ENCODE assay signal across 24 cellular contexts in the genomic region with DNA sequence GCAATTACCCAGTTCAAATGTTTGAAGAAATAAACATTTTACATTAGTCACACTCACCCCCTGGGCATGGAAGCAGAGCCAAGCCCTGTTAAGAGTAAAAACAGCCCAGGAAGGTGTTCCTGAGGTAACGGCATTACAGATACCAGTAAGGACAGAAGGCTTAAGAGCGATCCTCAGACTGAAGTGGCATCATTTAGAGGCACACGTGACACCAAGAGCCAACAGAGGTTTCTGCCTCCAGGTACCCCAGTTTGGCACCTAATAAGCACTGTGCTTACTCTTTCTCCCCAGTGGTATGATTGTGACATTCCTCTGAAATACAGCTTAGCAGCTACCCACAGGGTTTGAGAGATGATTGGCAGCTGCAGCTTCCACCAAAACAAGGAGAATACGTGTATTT. TPM values are rescaled to one million over a fixed set of nuclear protein-coding genes. Genes with fewer than 3 reads are reported as not detected.
DNase-seq lines count a peak whose midpoint lies in the region; ATAC-seq, FAIRE-seq and TF ChIP-seq lines count a peak whose summit lies in the region.
"Had no signal": no experiment of that assay in that cellular context is flagged by ENCODE, and none has a peak within 500 bp of the region (broad histone marks: within the 10 kb centered on the region; RNA-seq: fewer than 3 reads in every experiment).

No MANE protein-coding gene starts in this region.

- H3K79me2 ChIP-seq in HepG2 (ENCODE audit: insufficient read depth, low read length): peaks cover 19% of the 10 kb centered on the region

- POLR2A ChIA-PET in HEK293 (lab: Yijun Ruan, JAX) (no interaction called here), Panc1 (lab: Charles Lee) (no interaction called here), HepG2 (lab: Yijun Ruan, JAX) (no interaction called here)

- H3K4me1 ChIP-seq in HEK293 (ENCODE audit: control insufficient read depth, insufficient read depth, low read length): no peaks in the 10 kb centered on the region
- peaks cover 10% of the 10 kb centered on the region for H3K4me1 ChIP-seq in Panc1 (ENCODE audit: control insufficient read depth, insufficient read depth, low read length)
- H3K4me1 ChIP-seq in HepG2 (ENCODE audit: insufficient read depth, low read length): peaks cover 19% of the 10 kb centered on the region
- H3K4me1 ChIP-seq in transverse colon: peaks cover 0 to 3% (median 0%) of the 10 kb centered on the region in 4 donors
- H3K4me1 ChIP-seq: uterus had no signal

- no peak for TF ChIP-seq EP300 in HepG2 (IDR thresholded peaks at IDR 0.05; ENCODE audit: low read depth in 2 of 2, low read length in 2 of 2)
- no peak for TF ChIP-seq EP300 in HepG2 (CRISPR knock-in tag; IDR thresholded peaks at IDR 0.05; ENCODE audit: borderline replicate concordance)
- no peak for TF ChIP-seq EP300 in transverse colon (IDR thresholded peaks at IDR 0.05; ENCODE audit: low read depth)

- no TSS peak for BruUV-seq in Panc1 (replicated peaks; lab: Mats Ljungman, UMichigan)
- BruUV-seq in HepG2 (replicated peaks; lab: Mats Ljungman, UMichigan): no TSS peak

- in situ Hi-C loops in Panc1 (cut with HindIII; ENCODE audit: low pct_unique_long_range_greater_than_20kb, low sequenced_read_pairs): no loop called here
- in situ Hi-C loops in HepG2 (cut with HindIII; ENCODE audit: extremely low pct_ligation_motif_present, low pct_unique_long_range_greater_than_20kb): no loop called here
- in situ Hi-C loops in transverse colon (cut with MboI; ENCODE audit: low pct_ligation_motif_present in 1 of 4, low pct_unique_long_range_greater_than_20kb in 1 of 4, low sequenced_read_pairs in 3 of 4): no loop called here

- DNase-seq in Panc1 (ENCODE audit: low read depth, low spot score): no peak
- no peak for DNase-seq in epithelial cell of prostate (ENCODE audit: low read depth, low spot score)
- DNase-seq in renal cortical epithelial cell (ENCODE audit: low read depth): peak; percentile 68
- no peak for DNase-seq in T-helper 9 cell
- DNase-seq in HepG2 (ENCODE audit: low spot score): no peak
- no peak for DNase-seq in transverse colon
- DNase-seq: activated B cell treated with CpG ODN at 0.5 μM for 24 hours; activated CD4-positive, alpha-beta memory T cell treated with anti-CD3 and anti-CD28 coated beads, Interleukin-2, amount 10 ng/mL, durations not matched to agents 7 days and 5 days; activated naive CD4-positive, alpha-beta T cell; activated T-cell treated with anti-CD3 and anti-CD28 coated beads for 4 hours; Kasumi-1; mucosa of descending colon; NCI-H1105; NCI-H2081 treated with DMSO at 0.1 percent for 48 hours; NCI-H524; nephron progenitor cell; sigmoid colon; uterus had no signal

- no peaks in the 10 kb centered on the region for H3K27me3 ChIP-seq in Panc1 (ENCODE audit: control insufficient read depth, insufficient read depth, low read length)
- no peaks in the 10 kb centered on the region for H3K27me3 ChIP-seq in HepG2 (ENCODE audit: control insufficient read depth in 1 of 2, insufficient read depth in 2 of 2, low read length in 2 of 2)
- H3K27me3 ChIP-seq in transverse colon: no peaks in the 10 kb centered on the region
- H3K27me3 ChIP-seq: sigmoid colon, uterus had no signal

- TF ChIP-seq RAD21 in HepG2 (CRISPR knock-in tag; IDR thresholded peaks at IDR 0.05): no peak

- H3K4me3 ChIP-seq in HEK293 (ENCODE audit: low read depth, low read length) (no peak overlapping the region), Panc1 (ENCODE audit: low read depth in 2 of 2, low read length in 2 of 2) (no peak overlapping the region), HepG2 (replicated peaks in 1 of 3; ENCODE audit: insufficient read depth in 1 of 3, low read depth in 2 of 3, low read length in 3 of 3) (no peak overlapping the region), transverse colon (no peak overlapping the region)
- H3K4me3 ChIP-seq: mucosa of descending colon, sigmoid colon, uterus had no signal

- H3K27ac ChIP-seq in HEK293 (ENCODE audit: extremely low read depth, low read depth, low read length) (no peak overlapping the region), Panc1 (ENCODE audit: low read length) (0 out of 2 replicates have a peak overlapping the region, but pooled peaks have one; percentile 31), epithelial cell of prostate (peak overlapping the region; percentile 60), HepG2 (ENCODE audit: extremely low read length, insufficient read depth, low read length) (no peak overlapping the region), transverse colon (no peak overlapping the region)
- H3K27ac ChIP-seq: C4-2B, sigmoid colon, uterus had no signal

- TF ChIP-seq CTCF in HEK293 (tag by site-specific recombination; IDR thresholded peaks at IDR 0.05) (no peak), Panc1 (IDR thresholded peaks at IDR 0.05) (no peak), HepG2 (CRISPR knock-in tag; IDR thresholded peaks at IDR 0.05) (no peak), transverse colon (IDR thresholded peaks at IDR 0.05) (no peak)

- CTCF ChIA-PET in HEK293 (lab: Yijun Ruan, JAX) (interaction anchor here (1.1 kb wide), 1 partner anchor 73 kb away, joined by 4 read pairs; no protein-coding TSS in a partner anchor), Panc1 (lab: Charles Lee) (no interaction called here), HepG2 (lab: Yijun Ruan, JAX; ENCODE audit: low intra/inter-chr PET ratio, low total read pairs) (no interaction called here)

- ATAC-seq in Panc1 (no peak), HepG2 (no peak), HG03097 (IDR thresholded peaks at IDR 0.05; ENCODE audit: low FRiP score, unreplicated experiment) (no peak)
- ATAC-seq: left lobe of liver, mucosa of descending colon had no signal

- 98% methylated on average over 4 of the region's 4 CpGs for WGBS in HepG2 (ENCODE audit: low lambda C conversion rate)
- 95 to 100% methylated on average over 2 to 4 of the region's 4 CpGs for WGBS in transverse colon (ENCODE audit: low coverage in 1 of 2), 2 donors

- no peaks in the 10 kb centered on the region for H4K20me1 ChIP-seq in HepG2 (ENCODE audit: insufficient read depth, low read length)

- intact Hi-C loops in Panc1 (cut with micrococcal nuclease; ENCODE audit: unreplicated experiment): no loop called here
- intact Hi-C loops in HepG2 (cut with micrococcal nuclease; ENCODE audit: unreplicated experiment): no loop called here
- intact Hi-C loops in transverse colon (cut with DNase I; ENCODE audit: low total_unique reads): no loop called here

- no peak overlapping the region for H3K9ac ChIP-seq in HepG2 (ENCODE audit: insufficient read depth, low read depth, low read length)

- H3K36me3 ChIP-seq in HEK293 (ENCODE audit: control insufficient read depth in 2 of 2, insufficient read depth in 1 of 2, low read length in 2 of 2) (peaks cover 13 to 69% of the 10 kb centered on the region in 2 experiments), Panc1 (ENCODE audit: control insufficient read depth, insufficient read depth, low read length) (peaks cover 40% of the 10 kb centered on the region), HepG2 (replicated peaks in 1 of 2; ENCODE audit: control insufficient read depth in 1 of 2, insufficient read depth in 2 of 2, low read length in 2 of 2) (peaks cover 22 to 71% of the 10 kb centered on the region in 2 experiments), transverse colon (peaks cover 0 to 45% (median 20%) of the 10 kb centered on the region in 4 donors)
- H3K36me3 ChIP-seq: uterus had no signal

- H2AFZ ChIP-seq in HepG2 (ENCODE audit: low read length): no peak overlapping the region

- TF ChIP-seq POLR2A in HepG2 (IDR thresholded peaks at IDR 0.05; ENCODE audit: insufficient read depth in 1 of 2, low read depth in 2 of 2, low read length in 2 of 2) (no peak), transverse colon (IDR thresholded peaks at IDR 0.05) (no peak)

- H3K9me3 ChIP-seq in HEK293 (ENCODE audit: control insufficient read depth, insufficient read depth, low read depth, low read length) (no peaks in the 10 kb centered on the region), Panc1 (ENCODE audit: control insufficient read depth, insufficient read depth, low read depth, low read length) (no peaks in the 10 kb centered on the region), HepG2 (ENCODE audit: low read length) (no peaks in the 10 kb centered on the region), transverse colon (no peaks in the 10 kb centered on the region)
- H3K9me3 ChIP-seq: mucosa of descending colon, sigmoid colon, uterus had no signal

- no peak overlapping the region for H3K4me2 ChIP-seq in HepG2 (ENCODE audit: low read depth, low read length)

- no peak for FAIRE-seq in HepG2 (lab: Jason Lieb, UNC)
- FAIRE-seq: G401.6, GM18507 had no signal

RNA-seq across cellular contexts. Expression of a gene that starts 17.2 kb away (rescaled TPM):
- 83.3 TPM for total RNA-seq in Panc1 (2021; ENCODE audit: unreplicated experiment)
- polyA plus RNA-seq in Panc1 (2012; ENCODE audit: insufficient read length): 81.5 TPM
- total RNA-seq in renal cortical epithelial cell: 67.9 and 95.0 TPM in 2 replicates
- 76.4 and 95.9 TPM in 2 replicates for total RNA-seq in HepG2 (2016; rRNA removed; fragmentation: Illumina TruSeq; extraction: Trizol)
- 27.5 and 31.1 TPM in 2 replicates for total RNA-seq in HepG2 (2016; cell fraction: cytosol; rRNA removed; fragmentation: Illumina TruSeq; extraction: Trizol; ENCODE audit: low read depth)
- 79.3 and 88.8 TPM in 2 replicates for total RNA-seq in HepG2 (2016; cell fraction: insoluble cytoplasmic fraction; rRNA removed; fragmentation: Illumina TruSeq; extraction: Trizol)
- 38.8 and 43.6 TPM in 2 replicates for total RNA-seq in HepG2 (2016; cell fraction: membrane; rRNA removed; fragmentation: Illumina TruSeq; extraction: Trizol)
- 62.7 and 83.1 TPM in 2 replicates for total RNA-seq in HepG2 (2016; cell fraction: nucleus; rRNA removed; fragmentation: Illumina TruSeq; extraction: Trizol)
- 106 and 107 TPM in 2 replicates for polyA plus RNA-seq in HepG2 (2011; rRNA removed)
- 89.6 and 111 TPM in 2 replicates for polyA plus RNA-seq in HepG2 (2011; cell fraction: cytosol; rRNA removed)
- polyA plus RNA-seq in HepG2 (2011; cell fraction: nucleus; rRNA removed): 266 and 333 TPM in 2 replicates
- polyA plus RNA-seq in HepG2 (2012): 58.1 and 64.4 TPM in 2 replicates
- polyA plus RNA-seq in HepG2 (2016; cell fraction: cytosol; fragmentation: Illumina TruSeq; extraction: Trizol; ENCODE audit: low read depth): 12.2 and 14.0 TPM in 2 replicates
- polyA plus RNA-seq in HepG2 (2016; cell fraction: insoluble cytoplasmic fraction; fragmentation: Illumina TruSeq; extraction: Trizol; ENCODE audit: low read depth): 75.8 and 88.6 TPM in 2 replicates
- 26.7 and 29.6 TPM in 2 replicates for polyA plus RNA-seq in HepG2 (2016; cell fraction: membrane; fragmentation: Illumina TruSeq; extraction: Trizol; ENCODE audit: low read depth)
- polyA plus RNA-seq in HepG2 (2016; cell fraction: nucleus; fragmentation: Illumina TruSeq; extraction: Trizol; ENCODE audit: insufficient read depth, low read depth): 128 and 129 TPM in 2 replicates
- 188 and 392 TPM in 2 replicates for polyA minus RNA-seq in HepG2 (2011; rRNA and poly(A)+ RNA removed; ENCODE audit: low replicate concordance)
- polyA minus RNA-seq in HepG2 (2011; cell fraction: cytosol; rRNA and poly(A)+ RNA removed): 76.6 and 90.0 TPM in 2 replicates
- polyA minus RNA-seq in HepG2 (2011; cell fraction: nucleus; rRNA and poly(A)+ RNA removed): 109 and 123 TPM in 2 replicates
- 100 to 1,000 TPM in 3 of 4 donors, 10 to 100 TPM in 1; 62.8 to 116 (median 106) TPM for total RNA-seq in transverse colon

RNA-seq across cellular contexts. Expression of a gene that starts 17.7 kb away (rescaled TPM):
- total RNA-seq in Panc1 (2021; ENCODE audit: unreplicated experiment): 55.6 TPM
- 63.0 TPM for polyA plus RNA-seq in Panc1 (2012; ENCODE audit: insufficient read length)
- 21.5 and 27.9 TPM in 2 replicates for total RNA-seq in renal cortical epithelial cell
- 5.8 and 7.9 TPM in 2 replicates for total RNA-seq in HepG2 (2016; rRNA removed; fragmentation: Illumina TruSeq; extraction: Trizol)
- total RNA-seq in HepG2 (2016; cell fraction: cytosol; rRNA removed; fragmentation: Illumina TruSeq; extraction: Trizol; ENCODE audit: low read depth): 9.2 and 11.9 TPM in 2 replicates
- total RNA-seq in HepG2 (2016; cell fraction: insoluble cytoplasmic fraction; rRNA removed; fragmentation: Illumina TruSeq; extraction: Trizol): 6.4 and 7.1 TPM in 2 replicates
- total RNA-seq in HepG2 (2016; cell fraction: membrane; rRNA removed; fragmentation: Illumina TruSeq; extraction: Trizol): 14.8 and 18.5 TPM in 2 replicates
- total RNA-seq in HepG2 (2016; cell fraction: nucleus; rRNA removed; fragmentation: Illumina TruSeq; extraction: Trizol): 2.4 and 3.1 TPM in 2 replicates
- polyA plus RNA-seq in HepG2 (2011; rRNA removed): 10.0 and 11.4 TPM in 2 replicates
- 9.4 and 14.7 TPM in 2 replicates for polyA plus RNA-seq in HepG2 (2011; cell fraction: cytosol; rRNA removed)
- polyA plus RNA-seq in HepG2 (2011; cell fraction: nucleus; rRNA removed): 8.0 and 8.7 TPM in 2 replicates
- 3.0 and 5.7 TPM in 2 replicates for polyA plus RNA-seq in HepG2 (2012)
- 15.7 and 20.7 TPM in 2 replicates for polyA plus RNA-seq in HepG2 (2016; cell fraction: cytosol; fragmentation: Illumina TruSeq; extraction: Trizol; ENCODE audit: low read depth)
- polyA plus RNA-seq in HepG2 (2016; cell fraction: insoluble cytoplasmic fraction; fragmentation: Illumina TruSeq; extraction: Trizol; ENCODE audit: low read depth): 7.6 and 9.1 TPM in 2 replicates
- polyA plus RNA-seq in HepG2 (2016; cell fraction: membrane; fragmentation: Illumina TruSeq; extraction: Trizol; ENCODE audit: low read depth): 18.5 and 20.4 TPM in 2 replicates
- 7.0 and 8.0 TPM in 2 replicates for polyA plus RNA-seq in HepG2 (2016; cell fraction: nucleus; fragmentation: Illumina TruSeq; extraction: Trizol; ENCODE audit: insufficient read depth, low read depth)
- polyA minus RNA-seq in HepG2 (2011; rRNA and poly(A)+ RNA removed; ENCODE audit: low replicate concordance): 3.1 and 12.1 TPM in 2 replicates
- 5.4 and 6.2 TPM in 2 replicates for polyA minus RNA-seq in HepG2 (2011; cell fraction: cytosol; rRNA and poly(A)+ RNA removed)
- polyA minus RNA-seq in HepG2 (2011; cell fraction: nucleus; rRNA and poly(A)+ RNA removed): 1.4 and 1.5 TPM in 2 replicates
- total RNA-seq in transverse colon: 1 to 10 TPM in 3 of 4 donors, under 1 TPM in 1; 0.40 to 4.1 (median 3.2) TPM

RNA-seq across cellular contexts. Expression of a gene that starts 35.1 kb away (rescaled TPM):
- total RNA-seq in Panc1 (2021; ENCODE audit: unreplicated experiment): 64.5 TPM
- polyA plus RNA-seq in Panc1 (2012; ENCODE audit: insufficient read length): 58.1 TPM
- total RNA-seq in renal cortical epithelial cell: 30.2 and 39.2 TPM in 2 replicates
- total RNA-seq in HepG2 (2016; rRNA removed; fragmentation: Illumina TruSeq; extraction: Trizol): 30.2 and 41.8 TPM in 2 replicates
- total RNA-seq in HepG2 (2016; cell fraction: cytosol; rRNA removed; fragmentation: Illumina TruSeq; extraction: Trizol; ENCODE audit: low read depth): 84.0 and 92.7 TPM in 2 replicates
- total RNA-seq in HepG2 (2016; cell fraction: insoluble cytoplasmic fraction; rRNA removed; fragmentation: Illumina TruSeq; extraction: Trizol): 25.9 and 43.5 TPM in 2 replicates
- 104 and 115 TPM in 2 replicates for total RNA-seq in HepG2 (2016; cell fraction: membrane; rRNA removed; fragmentation: Illumina TruSeq; extraction: Trizol)
- 30.7 and 33.0 TPM in 2 replicates for total RNA-seq in HepG2 (2016; cell fraction: nucleus; rRNA removed; fragmentation: Illumina TruSeq; extraction: Trizol)
- 40.8 and 49.4 TPM in 2 replicates for polyA plus RNA-seq in HepG2 (2011; rRNA removed)
- polyA plus RNA-seq in HepG2 (2011; cell fraction: cytosol; rRNA removed): 50.8 and 52.5 TPM in 2 replicates
- polyA plus RNA-seq in HepG2 (2011; cell fraction: nucleus; rRNA removed): 59.0 and 60.8 TPM in 2 replicates
- 15.7 and 18.2 TPM in 2 replicates for polyA plus RNA-seq in HepG2 (2012)
- 102 and 121 TPM in 2 replicates for polyA plus RNA-seq in HepG2 (2016; cell fraction: cytosol; fragmentation: Illumina TruSeq; extraction: Trizol; ENCODE audit: low read depth)
- polyA plus RNA-seq in HepG2 (2016; cell fraction: insoluble cytoplasmic fraction; fragmentation: Illumina TruSeq; extraction: Trizol; ENCODE audit: low read depth): 34.1 and 41.4 TPM in 2 replicates
- polyA plus RNA-seq in HepG2 (2016; cell fraction: membrane; fragmentation: Illumina TruSeq; extraction: Trizol; ENCODE audit: low read depth): 122 and 132 TPM in 2 replicates
- polyA plus RNA-seq in HepG2 (2016; cell fraction: nucleus; fragmentation: Illumina TruSeq; extraction: Trizol; ENCODE audit: insufficient read depth, low read depth): 55.7 and 56.8 TPM in 2 replicates
- polyA minus RNA-seq in HepG2 (2011; rRNA and poly(A)+ RNA removed; ENCODE audit: low replicate concordance): 142 and 286 TPM in 2 replicates
- 20.4 TPM in 2 replicates for polyA minus RNA-seq in HepG2 (2011; cell fraction: cytosol; rRNA and poly(A)+ RNA removed)
- polyA minus RNA-seq in HepG2 (2011; cell fraction: nucleus; rRNA and poly(A)+ RNA removed): 33.9 and 35.7 TPM in 2 replicates
- total RNA-seq in transverse colon: 10 to 100 TPM; 10.8 to 36.2 (median 32.7) TPM

RNA-seq across cellular contexts. Expression of a gene that starts 35.3 kb away (rescaled TPM):
- total RNA-seq in Panc1 (2021; ENCODE audit: unreplicated experiment): 60.3 TPM
- polyA plus RNA-seq in Panc1 (2012; ENCODE audit: insufficient read length): 83.3 TPM
- total RNA-seq in renal cortical epithelial cell: 26.5 and 35.3 TPM in 2 replicates
- total RNA-seq in HepG2 (2016; rRNA removed; fragmentation: Illumina TruSeq; extraction: Trizol): 39.9 and 47.6 TPM in 2 replicates
- 23.7 and 27.6 TPM in 2 replicates for total RNA-seq in HepG2 (2016; cell fraction: cytosol; rRNA removed; fragmentation: Illumina TruSeq; extraction: Trizol; ENCODE audit: low read depth)
- 37.7 and 48.0 TPM in 2 replicates for total RNA-seq in HepG2 (2016; cell fraction: insoluble cytoplasmic fraction; rRNA removed; fragmentation: Illumina TruSeq; extraction: Trizol)
- 24.0 and 25.8 TPM in 2 replicates for total RNA-seq in HepG2 (2016; cell fraction: membrane; rRNA removed; fragmentation: Illumina TruSeq; extraction: Trizol)
- total RNA-seq in HepG2 (2016; cell fraction: nucleus; rRNA removed; fragmentation: Illumina TruSeq; extraction: Trizol): 16.9 and 23.2 TPM in 2 replicates
- polyA plus RNA-seq in HepG2 (2011; rRNA removed): 36.3 and 38.0 TPM in 2 replicates
- polyA plus RNA-seq in HepG2 (2011; cell fraction: cytosol; rRNA removed): 37.5 and 37.9 TPM in 2 replicates
- polyA plus RNA-seq in HepG2 (2011; cell fraction: nucleus; rRNA removed): 14.0 and 17.7 TPM in 2 replicates
- polyA plus RNA-seq in HepG2 (2012): 31.8 and 32.0 TPM in 2 replicates
- polyA plus RNA-seq in HepG2 (2016; cell fraction: cytosol; fragmentation: Illumina TruSeq; extraction: Trizol; ENCODE audit: low read depth): 21.2 and 21.7 TPM in 2 replicates
- 59.8 and 61.6 TPM in 2 replicates for polyA plus RNA-seq in HepG2 (2016; cell fraction: insoluble cytoplasmic fraction; fragmentation: Illumina TruSeq; extraction: Trizol; ENCODE audit: low read depth)
- polyA plus RNA-seq in HepG2 (2016; cell fraction: membrane; fragmentation: Illumina TruSeq; extraction: Trizol; ENCODE audit: low read depth): 21.5 and 23.2 TPM in 2 replicates
- polyA plus RNA-seq in HepG2 (2016; cell fraction: nucleus; fragmentation: Illumina TruSeq; extraction: Trizol; ENCODE audit: insufficient read depth, low read depth): 37.6 TPM in 2 replicates
- polyA minus RNA-seq in HepG2 (2011; rRNA and poly(A)+ RNA removed; ENCODE audit: low replicate concordance): 34.4 and 67.4 TPM in 2 replicates
- polyA minus RNA-seq in HepG2 (2011; cell fraction: cytosol; rRNA and poly(A)+ RNA removed): 7.6 and 7.7 TPM in 2 replicates
- 10.6 and 14.4 TPM in 2 replicates for polyA minus RNA-seq in HepG2 (2011; cell fraction: nucleus; rRNA and poly(A)+ RNA removed)
- 100 to 1,000 TPM in 1 of 4 donors, 10 to 100 TPM in 2, 1 to 10 TPM in 1; 2.6 to 315 (median 26.1) TPM for total RNA-seq in transverse colon

RNA-seq across cellular contexts. Expression of a gene that starts 55.1 kb away (rescaled TPM):
- total RNA-seq in Panc1 (2021; ENCODE audit: unreplicated experiment) (726 TPM), renal cortical epithelial cell (433 and 552 TPM in 2 replicates), HepG2 (2016; rRNA removed; fragmentation: Illumina TruSeq; extraction: Trizol) (354 and 442 TPM in 2 replicates), transverse colon (100 to 1,000 TPM in 3 of 4 donors, 10 to 100 TPM in 1; 94.5 to 216 (median 124) TPM)
- polyA plus RNA-seq in Panc1 (2012; ENCODE audit: insufficient read length): 865 TPM
- 44.3 and 47.0 TPM in 2 replicates for total RNA-seq in HepG2 (2016; cell fraction: cytosol; rRNA removed; fragmentation: Illumina TruSeq; extraction: Trizol; ENCODE audit: low read depth)
- 352 and 439 TPM in 2 replicates for total RNA-seq in HepG2 (2016; cell fraction: insoluble cytoplasmic fraction; rRNA removed; fragmentation: Illumina TruSeq; extraction: Trizol)
- total RNA-seq in HepG2 (2016; cell fraction: membrane; rRNA removed; fragmentation: Illumina TruSeq; extraction: Trizol): 128 and 141 TPM in 2 replicates
- 126 and 144 TPM in 2 replicates for total RNA-seq in HepG2 (2016; cell fraction: nucleus; rRNA removed; fragmentation: Illumina TruSeq; extraction: Trizol)
- polyA plus RNA-seq in HepG2 (2011; rRNA removed): 403 and 483 TPM in 2 replicates
- polyA plus RNA-seq in HepG2 (2011; cell fraction: cytosol; rRNA removed): 471 and 548 TPM in 2 replicates
- 110 and 124 TPM in 2 replicates for polyA plus RNA-seq in HepG2 (2011; cell fraction: nucleus; rRNA removed)
- polyA plus RNA-seq in HepG2 (2012): 318 and 342 TPM in 2 replicates
- 50.9 and 54.4 TPM in 2 replicates for polyA plus RNA-seq in HepG2 (2016; cell fraction: cytosol; fragmentation: Illumina TruSeq; extraction: Trizol; ENCODE audit: low read depth)
- polyA plus RNA-seq in HepG2 (2016; cell fraction: insoluble cytoplasmic fraction; fragmentation: Illumina TruSeq; extraction: Trizol; ENCODE audit: low read depth): 474 and 488 TPM in 2 replicates
- 112 and 113 TPM in 2 replicates for polyA plus RNA-seq in HepG2 (2016; cell fraction: membrane; fragmentation: Illumina TruSeq; extraction: Trizol; ENCODE audit: low read depth)
- 181 and 193 TPM in 2 replicates for polyA plus RNA-seq in HepG2 (2016; cell fraction: nucleus; fragmentation: Illumina TruSeq; extraction: Trizol; ENCODE audit: insufficient read depth, low read depth)
- polyA minus RNA-seq in HepG2 (2011; rRNA and poly(A)+ RNA removed; ENCODE audit: low replicate concordance): 592 and 624 TPM in 2 replicates
- polyA minus RNA-seq in HepG2 (2011; cell fraction: cytosol; rRNA and poly(A)+ RNA removed): 212 and 243 TPM in 2 replicates
- 56.7 and 63.2 TPM in 2 replicates for polyA minus RNA-seq in HepG2 (2011; cell fraction: nucleus; rRNA and poly(A)+ RNA removed)

Comparison
In these comparisons a context has a peak if more than half of its experiments do, and no peak if none do; other contexts are left out.
1. H3K27ac ChIP-seq: peak in Panc1 (single experiment) and epithelial cell of prostate (single experiment); none in HEK293 (single experiment), HepG2 (single experiment) and transverse colon (0 of 4).